8 cellular contexts compared by ENCODE assay signal in genomic region chr3:11720220-11721113, GRCh38.
DNase-seq lines count a peak whose midpoint lies in the region; ATAC-seq and TF ChIP-seq lines count a peak whose summit lies in the region.

No MANE protein-coding gene starts in this region.

- H3K4me3 Mint-ChIP-seq in activated CD8-positive, alpha-beta T cell treated with anti-CD3 and anti-CD28 coated beads for 36 hours, result peak overlapping the region; percentile 76

- H3K9me3 ChIP-seq in lower lobe of right lung, result no peaks in the 10 kb centered on the region

- H3K36me3 Mint-ChIP-seq in activated CD8-positive, alpha-beta T cell treated with anti-CD3 and anti-CD28 coated beads for 36 hours (ENCODE audit: low read depth), result no peaks in the 10 kb centered on the region

- peaks cover 15% of the 10 kb centered on the region for H3K27me3 Mint-ChIP-seq in activated CD8-positive, alpha-beta T cell treated with anti-CD3 and anti-CD28 coated beads for 36 hours

- peak; percentile 59 for DNase-seq in GM10266 (ENCODE audit: extremely low spot score)
- peak; percentile 49 to 69 for DNase-seq in NCI-H524 (lab: John Stamatoyannopoulos, UW)
- peak; percentile 64 for DNase-seq in activated CD8-positive, alpha-beta T cell treated with anti-CD3 and anti-CD28 coated beads for 36 hours
- DNase-seq in effector CD8-positive, alpha-beta T cell (lab: John Stamatoyannopoulos, UW), result peak; percentile 16
- peak; percentile 88 for DNase-seq in lower lobe of right lung
- peak; percentile 40 to 43 for DNase-seq in stimulated activated CD4-positive, alpha-beta T cell treated with anti-CD3 and anti-CD28 coated beads, Interleukin-4, amount 100 ng/mL, for 4 hours

- peaks cover 16% of the 10 kb centered on the region for H3K4me1 Mint-ChIP-seq in activated CD8-positive, alpha-beta T cell treated with anti-CD3 and anti-CD28 coated beads for 36 hours (ENCODE audit: low read depth)

- CTCF ChIA-PET in activated CD8-positive, alpha-beta T cell treated with anti-CD3 and anti-CD28 coated beads for 36 hours (lab: Charles Lee), result no interaction called here

- H3K4me3 ChIP-seq in lower lobe of right lung, result peak overlapping the region; percentile 96

- TF ChIP-seq CTCF in GM10266 (IDR thresholded peaks at IDR 0.05; ENCODE audit: control insufficient read depth, insufficient read depth, low read depth, missing control alignments) (no peak), lower lobe of right lung (IDR thresholded peaks at IDR 0.05) (no peak)
- no peak for TF ChIP-seq CTCF in activated CD8-positive, alpha-beta T cell treated with anti-CD3 and anti-CD28 coated beads for 36 hours (IDR thresholded peaks at IDR 0.05)

- ATAC-seq in HG02938 (IDR thresholded peaks at IDR 0.05; ENCODE audit: unreplicated experiment) (peak; percentile 36), lower lobe of right lung (peak; percentile 83 to 85), HG03108 (IDR thresholded peaks at IDR 0.05; ENCODE audit: unreplicated experiment) (no peak)
- peak; percentile 52 for ATAC-seq in activated CD8-positive, alpha-beta T cell treated with anti-CD3 and anti-CD28 coated beads for 36 hours

- intact Hi-C loops in activated CD8-positive, alpha-beta T cell treated with anti-CD3 and anti-CD28 coated beads for 36 hours (cut with micrococcal nuclease), result no loop called here
- intact Hi-C loops in lower lobe of right lung (cut with DNase I), result no loop called here

- H3K36me3 ChIP-seq in lower lobe of right lung, result no peaks in the 10 kb centered on the region

- H3K9me3 Mint-ChIP-seq in activated CD8-positive, alpha-beta T cell treated with anti-CD3 and anti-CD28 coated beads for 36 hours, result no peaks in the 10 kb centered on the region

- peak overlapping the region; percentile 92 for H3K27ac ChIP-seq in lower lobe of right lung

- H3K4me1 ChIP-seq in lower lobe of right lung, result peaks cover 23% of the 10 kb centered on the region

- H3K27me3 ChIP-seq in lower lobe of right lung (ENCODE audit: low read depth), result no peaks in the 10 kb centered on the region

- POLR2A ChIA-PET in activated CD8-positive, alpha-beta T cell treated with anti-CD3 and anti-CD28 coated beads for 36 hours (lab: Charles Lee), result no interaction called here

- peak overlapping the region; percentile 55 for H3K27ac Mint-ChIP-seq in activated CD8-positive, alpha-beta T cell treated with anti-CD3 and anti-CD28 coated beads for 36 hours

Comparison
In these comparisons a context has a peak if more than half of its experiments do, and no peak if none do; other contexts are left out.
1. DNase-seq: peak in every context shown above with its lines; median percentile 88 in lower lobe of right lung; 64 in activated CD8-positive, alpha-beta T cell treated with anti-CD3 and anti-CD28 coated beads for 36 hours; 59 in GM10266; 59 in NCI-H524; 42 in stimulated activated CD4-positive, alpha-beta T cell treated with anti-CD3 and anti-CD28 coated beads, Interleukin-4, amount 100 ng/mL, for 4 hours; 16 in effector CD8-positive, alpha-beta T cell.